ENCODE assay signal across 15 cellular contexts in genomic region chr2:23685201-23685600, GRCh38.
"Had no signal": no experiment of that assay in that cellular context is flagged by ENCODE, and none has a peak within 500 bp of the region (broad histone marks: within the 10 kb centered on the region; RNA-seq: fewer than 3 reads in every experiment).

No MANE protein-coding gene starts in this region.

- ATAC-seq: mucosa of descending colon; stimulated activated memory B cell treated with anti-CD40 and anti-IgM and Interleukin-4, amounts not matched to agents 10 μg/mL and 1 μg/mL and 100 μg/mL, for 72 hours had no signal

- H3K36me3 ChIP-seq: thoracic aorta had no signal

- H3K9me3 ChIP-seq: gastrocnemius medialis, heart left ventricle, mucosa of descending colon, sigmoid colon, spleen, thoracic aorta, upper lobe of left lung had no signal

- H3K4me1 ChIP-seq: heart left ventricle, sigmoid colon, upper lobe of left lung had no signal

- DNase-seq: activated CD4-positive, alpha-beta T cell treated with anti-CD3 and anti-CD28 coated beads, Interleukin-2, amount 50 U/mL, for 4 hours; activated naive CD8-positive, alpha-beta T cell treated with anti-CD3 and anti-CD28 coated beads, Interleukin-2, amount 10 ng/mL, durations not matched to agents 7 days and 5 days; central memory CD4-positive, alpha-beta T cell; gastrocnemius medialis; mesenchymal stem cell; naive B cell; sigmoid colon; spleen; stimulated activated CD4-positive, alpha-beta T cell treated with anti-CD3 and anti-CD28 coated beads, Interleukin-4, amount 100 ng/mL, for 4 hours; upper lobe of left lung had no signal

- H3K4me3 ChIP-seq: coronary artery, gastrocnemius medialis, heart left ventricle, mucosa of descending colon, sigmoid colon, spleen, thoracic aorta, upper lobe of left lung had no signal

- H3K27ac ChIP-seq: coronary artery, gastrocnemius medialis, heart left ventricle, sigmoid colon, spleen, thoracic aorta, upper lobe of left lung had no signal

- H3K27me3 ChIP-seq: gastrocnemius medialis, sigmoid colon, upper lobe of left lung had no signal
